In the genomic region with DNA sequence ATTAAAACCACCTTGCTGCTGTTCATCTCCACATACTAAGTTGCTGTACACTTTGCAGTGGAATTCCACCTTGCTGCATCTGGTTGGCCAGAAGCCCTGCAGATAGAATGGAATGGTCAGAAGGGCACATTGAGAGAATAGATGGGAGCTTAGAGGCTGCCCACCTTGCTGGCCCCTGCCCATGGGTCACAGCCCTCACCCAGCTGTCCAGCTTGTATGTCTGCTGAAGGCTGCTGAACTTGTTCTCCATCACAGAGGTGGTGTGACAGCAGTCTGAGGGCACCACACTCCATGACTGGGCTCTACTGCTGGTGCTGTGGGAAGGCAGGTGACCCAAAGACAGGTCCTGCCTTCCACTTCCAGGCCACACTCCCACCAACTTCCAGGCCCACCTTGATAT, we compare ENCODE assay signal across 33 cellular contexts.
"Had no signal": no experiment of that assay in that cellular context is flagged by ENCODE, and none has a peak within 500 bp of the region (broad histone marks: within the 10 kb centered on the region; RNA-seq: fewer than 3 reads in every experiment).

No MANE protein-coding gene starts in this region.

- H3K27me3 ChIP-seq: MG63 had no signal

- H3K9me3 ChIP-seq: MG63 had no signal

- H3K27ac ChIP-seq: KMS-11 had no signal

- H3K4me3 ChIP-seq: MG63 had no signal

- H3K36me3 ChIP-seq: MG63 had no signal

- DNase-seq: Karpas-422, Kasumi-1, MG63, MM.1S, MV-4-11, NCI-H1048, NCI-H1092, NCI-H1092 treated with DMSO at 0.1 percent for 48 hours, NCI-H1105, NCI-H1105 treated with DMSO at 0.1 percent for 48 hours, NCI-H1417, NCI-H1417 treated with DMSO at 0.1 percent for 48 hours, NCI-H1436, NCI-H1436 treated with DMSO at 0.1 percent for 48 hours, NCI-H146, NCI-H1694, NCI-H1694 treated with DMSO at 0.1 percent for 48 hours, NCI-H187, NCI-H187 treated with DMSO at 0.1 percent for 48 hours, NCI-H2029, NCI-H2029 treated with DMSO at 0.1 percent for 48 hours, NCI-H2081, NCI-H2081 treated with DMSO at 0.1 percent for 48 hours, NCI-H2107, NCI-H2171, NCI-H2171 treated with DMSO at 0.1 percent for 48 hours, NCI-H2227 treated with DMSO at 0.1 percent for 48 hours, NCI-H226, NCI-H345, NCI-H446, NCI-H446 treated with DMSO at 0.1 percent for 48 hours, NCI-H510A had no signal
